8 cellular contexts compared by ENCODE assay signal in the genomic region with DNA sequence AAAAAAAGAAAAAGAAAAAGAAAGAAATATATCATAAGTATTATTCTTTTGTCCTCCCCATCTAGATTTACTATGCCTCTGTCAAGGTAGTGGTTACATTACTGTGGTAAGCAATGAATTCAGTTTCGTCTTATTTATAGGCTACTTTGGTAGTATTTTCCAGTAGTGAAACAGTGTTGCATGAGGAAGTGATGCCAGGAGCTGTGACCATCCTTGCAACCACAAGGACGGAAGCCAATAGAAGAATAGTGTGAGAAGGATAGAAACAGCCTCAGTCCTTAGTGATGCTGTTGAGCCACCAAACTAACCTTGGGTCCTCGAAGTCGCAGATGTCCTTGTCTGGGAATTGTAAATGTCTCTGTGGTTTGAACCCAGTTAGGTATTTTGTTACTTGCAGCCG.
DNase-seq lines count a peak whose midpoint lies in the region; ATAC-seq and TF ChIP-seq lines count a peak whose summit lies in the region.

No MANE protein-coding gene starts in this region.

- H3K4me3 ChIP-seq in lower lobe of right lung (no peak overlapping the region), ovary (no peak overlapping the region)

- intact Hi-C loops in lower lobe of right lung (cut with DNase I) (no loop called here), ovary (cut with DNase I) (no loop called here)

- no peak for TF ChIP-seq EP300 in ovary (IDR thresholded peaks at IDR 0.05)

- ATAC-seq in GM18867 (IDR thresholded peaks at IDR 0.05; ENCODE audit: unreplicated experiment): peak; percentile 52
- peak; percentile 67 for ATAC-seq in HG02588 (IDR thresholded peaks at IDR 0.05; ENCODE audit: unreplicated experiment)
- ATAC-seq in lower lobe of right lung: peak; percentile 31 to 43

- DNase-seq in KBM-7 (peak; percentile 29), lower lobe of right lung (no peak), T1000 (lab: John Stamatoyannopoulos, UW) (no peak), cerebellar nuclear complex (lab: John Stamatoyannopoulos, UW) (no peak), ovary (no peak), NCI-H1092 treated with DMSO at 0.1 percent for 48 hours (lab: John Stamatoyannopoulos, UW) (no peak)

- peaks cover 12% of the 10 kb centered on the region for H3K4me1 ChIP-seq in lower lobe of right lung
- no peaks in the 10 kb centered on the region for H3K4me1 ChIP-seq in ovary (ENCODE audit: insufficient read depth)

- H3K9me3 ChIP-seq in lower lobe of right lung: no peaks in the 10 kb centered on the region
- H3K9me3 ChIP-seq in ovary: no peaks in the 10 kb centered on the region

- TF ChIP-seq CTCF in lower lobe of right lung (IDR thresholded peaks at IDR 0.05) (no peak), ovary (IDR thresholded peaks at IDR 0.05) (no peak)

- no peak for TF ChIP-seq POLR2A in ovary (IDR thresholded peaks at IDR 0.05)

- 85 to 94% (median 87%) methylated on average over 5 of the region's 5 CpGs for WGBS in ovary, 3 donors

- H3K36me3 ChIP-seq in lower lobe of right lung (peaks cover 7% of the 10 kb centered on the region), ovary (no peaks in the 10 kb centered on the region)

- H3K27ac ChIP-seq in lower lobe of right lung (no peak overlapping the region), ovary (no peak overlapping the region)

- in situ Hi-C loops in KBM-7 (cut with MboI; ENCODE audit: low pct_unique_long_range_greater_than_20kb, low sequenced_read_pairs): no loop called here

- H3K27me3 ChIP-seq in lower lobe of right lung (ENCODE audit: low read depth) (no peaks in the 10 kb centered on the region), ovary (no peaks in the 10 kb centered on the region)
